8 cellular contexts compared by ENCODE assay signal in the genomic region with DNA sequence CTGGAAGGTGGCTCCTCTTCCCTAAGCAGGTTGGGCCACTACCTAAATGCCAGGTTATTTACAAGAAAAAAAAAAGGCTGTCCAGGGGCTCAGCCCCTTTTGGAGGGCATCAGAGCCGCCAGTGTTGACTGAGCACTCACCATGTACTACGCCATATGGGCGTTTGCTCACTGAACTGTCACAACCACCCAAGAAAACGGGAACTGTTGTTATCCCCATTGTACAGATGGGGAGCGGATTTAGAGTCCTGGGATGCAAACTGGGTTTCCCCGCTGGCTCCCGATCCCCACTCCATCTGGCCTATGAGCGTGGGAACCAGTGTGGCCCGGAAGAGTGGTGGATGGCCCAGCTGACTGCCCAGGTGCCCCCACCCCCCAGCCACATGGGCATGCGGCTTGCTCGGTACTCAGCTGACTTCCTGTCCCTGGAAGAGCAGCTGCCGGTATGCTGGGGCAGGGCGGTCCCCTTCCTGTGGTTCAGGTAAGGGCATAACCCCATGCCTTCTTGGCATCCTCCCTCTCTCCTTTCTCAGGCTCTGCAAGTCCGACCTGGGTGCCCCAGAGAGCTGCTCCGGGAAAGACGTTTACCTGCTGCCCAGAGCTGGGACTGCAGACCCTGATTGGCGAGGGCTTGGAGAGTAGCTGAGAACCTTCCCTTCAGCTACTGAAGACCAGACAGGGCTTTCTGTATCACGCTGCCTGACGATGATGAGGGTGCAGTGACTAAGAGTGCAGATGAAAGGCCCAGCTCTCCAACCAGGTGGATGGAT. TPM values are rescaled to one million over a fixed set of nuclear protein-coding genes. Genes with fewer than 3 reads are reported as not detected.
DNase-seq lines count a peak whose midpoint lies in the region; TF ChIP-seq lines count a peak whose summit lies in the region.

No MANE protein-coding gene starts in this region.

- no peak for TF ChIP-seq CTCF in DOHH2 (IDR thresholded peaks at IDR 0.05; ENCODE audit: low read depth, low read length, poor library complexity, severe bottlenecking)
- TF ChIP-seq CTCF in endothelial cell (IDR thresholded peaks at IDR 0.05; ENCODE audit: unreplicated experiment), result no peak

- H3K36me3 ChIP-seq in DOHH2 (ENCODE audit: control insufficient read depth, low read length), result no peaks in the 10 kb centered on the region

- H3F3A ChIP-seq in DOHH2 (ENCODE audit: control insufficient read depth, insufficient read depth), result peaks cover 15% of the 10 kb centered on the region

- H3K9me3 ChIP-seq in DOHH2 (ENCODE audit: control insufficient read depth, insufficient read depth, low read length), result no peaks in the 10 kb centered on the region

- H3K4me3 ChIP-seq in DOHH2 (ENCODE audit: low read length), result peak overlapping the region; percentile 7; the same call in 1 of the 2 replicates

- peak overlapping the region; percentile 47 for H3K4me2 ChIP-seq in DOHH2 (ENCODE audit: low read length)

- H4K20me1 ChIP-seq in DOHH2 (ENCODE audit: control insufficient read depth, insufficient read depth, low read depth, low read length), result no peaks in the 10 kb centered on the region

- no peak overlapping the region for H3K27ac ChIP-seq in DOHH2 (ENCODE audit: low read depth, low read length)

- peaks cover 4% of the 10 kb centered on the region for H3K27me3 Mint-ChIP-seq in activated T-helper 1 cell treated with anti-CD3 and anti-CD28 coated beads, Interleukin-12 subunit alpha, Interleukin-12 subunit beta, Interleukin-2, Interleukin-4 antibody, amounts not matched to agents 30 ng/mL and 10 ng/mL and 1 ng/mL, durations not matched to agents 14 hours and 24 hours and 36 hours (ENCODE audit: insufficient read depth)
- peaks cover 1 to 9% (median 3%) of the 10 kb centered on the region in 3 donors for H3K27me3 Mint-ChIP-seq in immature natural killer cell (ENCODE audit: low read depth in 3 of 3)
- H3K27me3 Mint-ChIP-seq in endothelial cell (ENCODE audit: unreplicated experiment), result peaks cover 9% of the 10 kb centered on the region

- DNase-seq in NCI-H774 (lab: John Stamatoyannopoulos, UW) (peak; percentile 29), immature natural killer cell (peak; percentile 69 to 70 (median 70)), mesenteric fat pad (ENCODE audit: low spot score) (no peak), NCI-H2029 treated with DMSO at 0.1 percent for 48 hours (lab: John Stamatoyannopoulos, UW) (no peak), endothelial cell (ENCODE audit: low spot score) (no peak)
- DNase-seq in activated T-helper 1 cell treated with anti-CD3 and anti-CD28 coated beads, Interleukin-12 subunit alpha, Interleukin-12 subunit beta, Interleukin-2, Interleukin-4 antibody, amounts not matched to agents 30 ng/mL and 10 ng/mL and 1 ng/mL, durations not matched to agents 14 hours and 24 hours and 36 hours (ENCODE audit: low spot score), result peak; percentile 73
- DNase-seq in stimulated activated CD8-positive, alpha-beta memory T cell treated with anti-CD3 and anti-CD28 coated beads, Interleukin-7, amount 100 ng/mL, for 4 hours (ENCODE audit: low read depth in 2 of 2), result peak; percentile 69 to 71

- no peaks in the 10 kb centered on the region for H3K9me3 Mint-ChIP-seq in activated T-helper 1 cell treated with anti-CD3 and anti-CD28 coated beads, Interleukin-12 subunit alpha, Interleukin-12 subunit beta, Interleukin-2, Interleukin-4 antibody, amounts not matched to agents 30 ng/mL and 10 ng/mL and 1 ng/mL, durations not matched to agents 14 hours and 24 hours and 36 hours
- H3K9me3 Mint-ChIP-seq in immature natural killer cell (no peaks in the 10 kb centered on the region), endothelial cell (ENCODE audit: unreplicated experiment) (no peaks in the 10 kb centered on the region)

- peak overlapping the region; percentile 89 for H3K27ac Mint-ChIP-seq in activated T-helper 1 cell treated with anti-CD3 and anti-CD28 coated beads, Interleukin-12 subunit alpha, Interleukin-12 subunit beta, Interleukin-2, Interleukin-4 antibody, amounts not matched to agents 30 ng/mL and 10 ng/mL and 1 ng/mL, durations not matched to agents 14 hours and 24 hours and 36 hours
- H3K27ac Mint-ChIP-seq in immature natural killer cell (peak overlapping the region; percentile 70 to 90 (median 86)), endothelial cell (ENCODE audit: unreplicated experiment) (no peak overlapping the region)

- H3K27me3 ChIP-seq in DOHH2 (ENCODE audit: control insufficient read depth, low read length), result peaks cover 69% of the 10 kb centered on the region

- H3K9me2 ChIP-seq in DOHH2 (replicated peaks; ENCODE audit: control insufficient read depth, low read length), result no peaks in the 10 kb centered on the region

- peaks cover 64% of the 10 kb centered on the region for H3K4me1 Mint-ChIP-seq in activated T-helper 1 cell treated with anti-CD3 and anti-CD28 coated beads, Interleukin-12 subunit alpha, Interleukin-12 subunit beta, Interleukin-2, Interleukin-4 antibody, amounts not matched to agents 30 ng/mL and 10 ng/mL and 1 ng/mL, durations not matched to agents 14 hours and 24 hours and 36 hours (ENCODE audit: low read depth)
- H3K4me1 Mint-ChIP-seq in immature natural killer cell (peaks cover 34 to 41% of the 10 kb centered on the region in 2 donors), endothelial cell (ENCODE audit: unreplicated experiment) (peaks cover 38% of the 10 kb centered on the region)

- intact Hi-C loops in activated T-helper 1 cell treated with anti-CD3 and anti-CD28 coated beads, Interleukin-12 subunit alpha, Interleukin-12 subunit beta, Interleukin-2, Interleukin-4 antibody, amounts not matched to agents 30 ng/mL and 10 ng/mL and 1 ng/mL, durations not matched to agents 14 hours and 24 hours and 36 hours (cut with micrococcal nuclease), result loop anchor here (1.0 to 2.0 kb wide), 2 partner anchors 12 to 29 kb away; no protein-coding TSS in a partner anchor

- H3K36me3 Mint-ChIP-seq in activated T-helper 1 cell treated with anti-CD3 and anti-CD28 coated beads, Interleukin-12 subunit alpha, Interleukin-12 subunit beta, Interleukin-2, Interleukin-4 antibody, amounts not matched to agents 30 ng/mL and 10 ng/mL and 1 ng/mL, durations not matched to agents 14 hours and 24 hours and 36 hours (ENCODE audit: low read depth), result peaks cover 1% of the 10 kb centered on the region
- H3K36me3 Mint-ChIP-seq in immature natural killer cell, result no peaks in the 10 kb centered on the region
- peaks cover 4% of the 10 kb centered on the region for H3K36me3 Mint-ChIP-seq in endothelial cell (ENCODE audit: low read depth, unreplicated experiment)

- peak overlapping the region; percentile 57 for H3K4me3 Mint-ChIP-seq in activated T-helper 1 cell treated with anti-CD3 and anti-CD28 coated beads, Interleukin-12 subunit alpha, Interleukin-12 subunit beta, Interleukin-2, Interleukin-4 antibody, amounts not matched to agents 30 ng/mL and 10 ng/mL and 1 ng/mL, durations not matched to agents 14 hours and 24 hours and 36 hours
- H3K4me3 Mint-ChIP-seq in immature natural killer cell (peak overlapping the region; percentile 68 to 82 (median 79)), endothelial cell (ENCODE audit: unreplicated experiment) (no peak overlapping the region)

- no peaks in the 10 kb centered on the region for H3K79me2 ChIP-seq in DOHH2 (ENCODE audit: control insufficient read depth, low read length)

- H3K4me1 ChIP-seq in DOHH2 (ENCODE audit: control insufficient read depth, low read length), result peaks cover 57% of the 10 kb centered on the region

RNA-seq across cellular contexts. Expression of a gene that starts 16.3 kb away (rescaled TPM):
- 75.4 and 76.3 TPM in 2 replicates for total RNA-seq in activated T-helper 1 cell treated with anti-CD3 and anti-CD28 coated beads, Interleukin-12 subunit alpha, Interleukin-12 subunit beta, Interleukin-2, Interleukin-4 antibody, amounts not matched to agents 30 ng/mL and 10 ng/mL and 1 ng/mL, durations not matched to agents 14 hours and 24 hours and 36 hours
- polyA plus RNA-seq in immature natural killer cell, result 10 to 100 TPM in 2 of 3 donors, 1 to 10 TPM in 1; 9.0 to 15.4 (median 10.6) TPM
- total RNA-seq in mesenteric fat pad (491 TPM), endothelial cell (ENCODE audit: unreplicated experiment) (30.2 TPM)

RNA-seq across cellular contexts. Expression of a gene that starts 34.8 kb away (rescaled TPM):
- 71.9 and 73.5 TPM in 2 replicates for total RNA-seq in activated T-helper 1 cell treated with anti-CD3 and anti-CD28 coated beads, Interleukin-12 subunit alpha, Interleukin-12 subunit beta, Interleukin-2, Interleukin-4 antibody, amounts not matched to agents 30 ng/mL and 10 ng/mL and 1 ng/mL, durations not matched to agents 14 hours and 24 hours and 36 hours
- 10 to 100 TPM; 17.0 to 27.5 (median 27.2) TPM for polyA plus RNA-seq in immature natural killer cell
- 64.0 TPM for total RNA-seq in mesenteric fat pad
- 85.5 TPM for total RNA-seq in endothelial cell (ENCODE audit: unreplicated experiment)

Comparison
In these comparisons a context has a peak if more than half of its experiments do, and no peak if none do; other contexts are left out.
1. DNase-seq: peak in NCI-H774 (single experiment), activated T-helper 1 cell treated with anti-CD3 and anti-CD28 coated beads, Interleukin-12 subunit alpha, Interleukin-12 subunit beta, Interleukin-2, Interleukin-4 antibody, amounts not matched to agents 30 ng/mL and 10 ng/mL and 1 ng/mL, durations not matched to agents 14 hours and 24 hours and 36 hours (single experiment), immature natural killer cell (3 of 3) and stimulated activated CD8-positive, alpha-beta memory T cell treated with anti-CD3 and anti-CD28 coated beads, Interleukin-7, amount 100 ng/mL, for 4 hours (2 of 2); none in mesenteric fat pad (single experiment), NCI-H2029 treated with DMSO at 0.1 percent for 48 hours (single experiment) and endothelial cell (single experiment).